ENCODE assay signal across 1 cellular context in genomic region chr12:62891805-62892549, GRCh38.
TF ChIP-seq lines count a peak whose summit lies in the region.

No MANE protein-coding gene starts in this region.

TF ChIP-seq in HepG2, 621 proteins besides CTCF, POLR2A, EP300 and RAD21 (continues in another document):
- TF ChIP-seq HHEX (CRISPR knock-in tag; IDR thresholded peaks at IDR 0.05) = 0 out of 2 replicates have a peak, but pooled peaks have one; percentile 9
- peak; percentile 35; the same call in 1 of the 2 replicates for TF ChIP-seq ARID4A (CRISPR knock-in tag; IDR thresholded peaks at IDR 0.05; ENCODE audit: borderline replicate concordance)
- TF ChIP-seq PLRG1 (conservative IDR thresholded peaks at IDR 0.05) = no peak
- TF ChIP-seq ZNF263 (CRISPR knock-in tag; IDR thresholded peaks at IDR 0.05) = no peak
- peak; percentile 72 for TF ChIP-seq PHF21A (CRISPR knock-in tag; IDR thresholded peaks at IDR 0.05)
- peak in 1 of 2 experiments; percentile 80; a peak in 2 of 4 replicates for TF ChIP-seq ATF4 (CRISPR knock-in tag; IDR thresholded peaks at IDR 0.05)
- no peak for TF ChIP-seq ZNF253 (CRISPR knock-in tag; IDR thresholded peaks at IDR 0.05; ENCODE audit: borderline replicate concordance)
- TF ChIP-seq ZNF737 (CRISPR knock-in tag; IDR thresholded peaks at IDR 0.05; ENCODE audit: borderline replicate concordance) = no peak
- peak; percentile 82 for TF ChIP-seq HOXA5 (CRISPR knock-in tag; IDR thresholded peaks at IDR 0.05)
- TF ChIP-seq BATF2 (CRISPR knock-in tag; IDR thresholded peaks at IDR 0.05) = no peak
- 0 out of 2 replicates have a peak, but pooled peaks have one; percentile 23 for TF ChIP-seq GZF1 (CRISPR knock-in tag; IDR thresholded peaks at IDR 0.05)
- TF ChIP-seq MTF1 (CRISPR knock-in tag; IDR thresholded peaks at IDR 0.05) = no peak
- TF ChIP-seq ZNF512B (CRISPR knock-in tag; IDR thresholded peaks at IDR 0.05; ENCODE audit: borderline replicate concordance) = no peak
- TF ChIP-seq ZC3H4 (CRISPR knock-in tag; IDR thresholded peaks at IDR 0.05; ENCODE audit: borderline replicate concordance) = no peak
- TF ChIP-seq ASH2L (IDR thresholded peaks at IDR 0.05; ENCODE audit: insufficient read length, low read depth, low read length) = peak; percentile 95
- TF ChIP-seq ZSCAN9 (CRISPR knock-in tag; IDR thresholded peaks at IDR 0.05; ENCODE audit: borderline replicate concordance) = no peak
- no peak for TF ChIP-seq ZNF512 (CRISPR knock-in tag; IDR thresholded peaks at IDR 0.05)
- no peak for TF ChIP-seq MAFF (IDR thresholded peaks at IDR 0.05; ENCODE audit: low read depth, low read length)
- TF ChIP-seq MAFG (CRISPR knock-in tag; IDR thresholded peaks at IDR 0.05) = no peak
- TF ChIP-seq PITX1 (CRISPR knock-in tag; IDR thresholded peaks at IDR 0.05) = peak; percentile 48
- TF ChIP-seq NFE2L2 (IDR thresholded peaks at IDR 0.05; ENCODE audit: low read length) = no peak
- TF ChIP-seq ZFX (CRISPR knock-in tag; IDR thresholded peaks at IDR 0.05; ENCODE audit: low read depth) = peak; percentile 38; the same call in 1 of the 2 replicates
- peak; percentile 11; the same call in 1 of the 2 replicates for TF ChIP-seq ZNF12 (CRISPR knock-in tag; IDR thresholded peaks at IDR 0.05)
- no peak; the same call in 1 of the 2 replicates for TF ChIP-seq ZNF556 (CRISPR knock-in tag; IDR thresholded peaks at IDR 0.05; ENCODE audit: borderline replicate concordance)
- TF ChIP-seq BCL3 (CRISPR knock-in tag; IDR thresholded peaks at IDR 0.05) = no peak
- no peak for TF ChIP-seq RAD51 (IDR thresholded peaks at IDR 0.05; ENCODE audit: borderline replicate concordance)
- no peak; the same call in 1 of the 2 replicates for TF ChIP-seq NFYC (CRISPR knock-in tag; IDR thresholded peaks at IDR 0.05)
- TF ChIP-seq ATF2 (CRISPR knock-in tag; IDR thresholded peaks at IDR 0.05) = peak; percentile 45; the same call in 1 of the 2 replicates
- TF ChIP-seq PBX2 (CRISPR knock-in tag; IDR thresholded peaks at IDR 0.05) = 0 out of 2 replicates have a peak, but pooled peaks have one; percentile 28
- TF ChIP-seq ZNF572 (CRISPR knock-in tag; IDR thresholded peaks at IDR 0.05) = no peak
- no peak for TF ChIP-seq ZMYM3 (CRISPR knock-in tag; IDR thresholded peaks at IDR 0.05)
- no peak for TF ChIP-seq ZNF780A (CRISPR knock-in tag; IDR thresholded peaks at IDR 0.05)
- TF ChIP-seq ZSCAN21 (CRISPR knock-in tag; IDR thresholded peaks at IDR 0.05; ENCODE audit: borderline replicate concordance) = no peak
- peak; percentile 85; the same call in 1 of the 2 replicates for TF ChIP-seq TBX3 (IDR thresholded peaks at IDR 0.05; ENCODE audit: borderline replicate concordance)
- no peak for TF ChIP-seq ZFYVE20 (CRISPR knock-in tag; IDR thresholded peaks at IDR 0.05; ENCODE audit: borderline replicate concordance, low read depth)
- no peak for TF ChIP-seq E2F5 (CRISPR knock-in tag; conservative IDR thresholded peaks at IDR 0.05)
- TF ChIP-seq RNF2 (conservative IDR thresholded peaks at IDR 0.05; ENCODE audit: low read depth) = no peak
- no peak for TF ChIP-seq ZNF18 (CRISPR knock-in tag; IDR thresholded peaks at IDR 0.05; ENCODE audit: insufficient replicate concordance)
- TF ChIP-seq ZNF841 (CRISPR knock-in tag; IDR thresholded peaks at IDR 0.05; ENCODE audit: borderline replicate concordance) = no peak
- no peak for TF ChIP-seq ZNF75D (CRISPR knock-in tag; IDR thresholded peaks at IDR 0.05; ENCODE audit: borderline replicate concordance)
- TF ChIP-seq RORA (CRISPR knock-in tag; IDR thresholded peaks at IDR 0.05) = 0 out of 2 replicates have a peak, but pooled peaks have one; percentile 55
- TF ChIP-seq KAT7 (CRISPR knock-in tag; IDR thresholded peaks at IDR 0.05; ENCODE audit: borderline replicate concordance) = no peak
- TF ChIP-seq GMEB1 (CRISPR knock-in tag; IDR thresholded peaks at IDR 0.05; ENCODE audit: borderline replicate concordance) = no peak
- TF ChIP-seq NFE2 (CRISPR knock-in tag; IDR thresholded peaks at IDR 0.05) = no peak
- TF ChIP-seq BRCA1 (CRISPR knock-in tag; IDR thresholded peaks at IDR 0.05) = no peak
